ENCODE assay signal across 1 cellular context in the genomic region with DNA sequence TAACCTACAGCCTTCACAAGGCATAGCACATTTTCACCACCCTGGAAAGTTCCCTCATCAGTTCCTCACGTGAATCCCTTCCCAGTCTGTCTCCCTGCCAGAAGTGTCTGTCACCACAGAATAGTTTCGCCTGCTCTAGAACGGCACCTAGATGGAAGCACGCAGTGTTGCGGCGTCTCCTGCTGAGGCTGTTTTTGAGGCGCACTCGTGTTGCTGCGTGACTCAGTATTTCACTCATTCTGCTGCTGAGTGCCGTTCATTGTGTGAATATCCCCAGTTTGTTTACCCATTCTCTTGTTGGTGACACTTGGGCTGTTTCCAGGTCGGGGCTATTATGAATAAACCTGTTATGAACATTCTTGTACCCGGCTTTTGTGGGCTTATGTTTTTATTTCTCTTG.
TF ChIP-seq lines count a peak whose summit lies in the region.

No MANE protein-coding gene starts in this region.

TF ChIP-seq in K562, 482 proteins besides CTCF, POLR2A, EP300 and RAD21 (continued from another document and continues in another):
- TF ChIP-seq RREB1 (CRISPR knock-in tag; IDR thresholded peaks at IDR 0.05), result no peak
- TF ChIP-seq ZBTB8A (IDR thresholded peaks at IDR 0.05; ENCODE audit: partially characterized antibody), result no peak
- TF ChIP-seq ZNF143 (CRISPR knock-in tag; IDR thresholded peaks at IDR 0.05), result no peak
- TF ChIP-seq MNT (conservative IDR thresholded peaks at IDR 0.05), result peak in 1 of 2 experiments; percentile 57; a peak in 1 of 4 replicates
- no peak for TF ChIP-seq ZBTB7A (IDR thresholded peaks at IDR 0.05; ENCODE audit: borderline replicate concordance, control insufficient read depth, low read depth, low read length)
- no peak for TF ChIP-seq DNMT1 (IDR thresholded peaks at IDR 0.05)
- TF ChIP-seq ZSCAN29 (IDR thresholded peaks at IDR 0.05), result no peak
- no peak for TF ChIP-seq HDAC6 (IDR thresholded peaks at IDR 0.05; ENCODE audit: low read depth, low read length)
- no peak for TF ChIP-seq MXI1 (IDR thresholded peaks at IDR 0.05; ENCODE audit: low read depth, low read length)
- no peak for TF ChIP-seq RBM34 (IDR thresholded peaks at IDR 0.05; ENCODE audit: borderline replicate concordance, insufficient read depth, low read length)
- TF ChIP-seq ZNF398 (CRISPR knock-in tag; IDR thresholded peaks at IDR 0.05), result no peak
- TF ChIP-seq NR4A1 (CRISPR knock-in tag; IDR thresholded peaks at IDR 0.05), result no peak
- no peak for TF ChIP-seq NR4A1 (tag; IDR thresholded peaks at IDR 0.05)
- TF ChIP-seq HBP1 (CRISPR knock-in tag; IDR thresholded peaks at IDR 0.05), result no peak
- no peak for TF ChIP-seq RBM14 (IDR thresholded peaks at IDR 0.05; ENCODE audit: borderline replicate concordance, insufficient read depth, low read depth, low read length)
- no peak for TF ChIP-seq ZFP1 (CRISPR knock-in tag; IDR thresholded peaks at IDR 0.05)
- no peak for TF ChIP-seq THRB (CRISPR knock-in tag; conservative IDR thresholded peaks at IDR 0.05)
- TF ChIP-seq, protein P1, sequence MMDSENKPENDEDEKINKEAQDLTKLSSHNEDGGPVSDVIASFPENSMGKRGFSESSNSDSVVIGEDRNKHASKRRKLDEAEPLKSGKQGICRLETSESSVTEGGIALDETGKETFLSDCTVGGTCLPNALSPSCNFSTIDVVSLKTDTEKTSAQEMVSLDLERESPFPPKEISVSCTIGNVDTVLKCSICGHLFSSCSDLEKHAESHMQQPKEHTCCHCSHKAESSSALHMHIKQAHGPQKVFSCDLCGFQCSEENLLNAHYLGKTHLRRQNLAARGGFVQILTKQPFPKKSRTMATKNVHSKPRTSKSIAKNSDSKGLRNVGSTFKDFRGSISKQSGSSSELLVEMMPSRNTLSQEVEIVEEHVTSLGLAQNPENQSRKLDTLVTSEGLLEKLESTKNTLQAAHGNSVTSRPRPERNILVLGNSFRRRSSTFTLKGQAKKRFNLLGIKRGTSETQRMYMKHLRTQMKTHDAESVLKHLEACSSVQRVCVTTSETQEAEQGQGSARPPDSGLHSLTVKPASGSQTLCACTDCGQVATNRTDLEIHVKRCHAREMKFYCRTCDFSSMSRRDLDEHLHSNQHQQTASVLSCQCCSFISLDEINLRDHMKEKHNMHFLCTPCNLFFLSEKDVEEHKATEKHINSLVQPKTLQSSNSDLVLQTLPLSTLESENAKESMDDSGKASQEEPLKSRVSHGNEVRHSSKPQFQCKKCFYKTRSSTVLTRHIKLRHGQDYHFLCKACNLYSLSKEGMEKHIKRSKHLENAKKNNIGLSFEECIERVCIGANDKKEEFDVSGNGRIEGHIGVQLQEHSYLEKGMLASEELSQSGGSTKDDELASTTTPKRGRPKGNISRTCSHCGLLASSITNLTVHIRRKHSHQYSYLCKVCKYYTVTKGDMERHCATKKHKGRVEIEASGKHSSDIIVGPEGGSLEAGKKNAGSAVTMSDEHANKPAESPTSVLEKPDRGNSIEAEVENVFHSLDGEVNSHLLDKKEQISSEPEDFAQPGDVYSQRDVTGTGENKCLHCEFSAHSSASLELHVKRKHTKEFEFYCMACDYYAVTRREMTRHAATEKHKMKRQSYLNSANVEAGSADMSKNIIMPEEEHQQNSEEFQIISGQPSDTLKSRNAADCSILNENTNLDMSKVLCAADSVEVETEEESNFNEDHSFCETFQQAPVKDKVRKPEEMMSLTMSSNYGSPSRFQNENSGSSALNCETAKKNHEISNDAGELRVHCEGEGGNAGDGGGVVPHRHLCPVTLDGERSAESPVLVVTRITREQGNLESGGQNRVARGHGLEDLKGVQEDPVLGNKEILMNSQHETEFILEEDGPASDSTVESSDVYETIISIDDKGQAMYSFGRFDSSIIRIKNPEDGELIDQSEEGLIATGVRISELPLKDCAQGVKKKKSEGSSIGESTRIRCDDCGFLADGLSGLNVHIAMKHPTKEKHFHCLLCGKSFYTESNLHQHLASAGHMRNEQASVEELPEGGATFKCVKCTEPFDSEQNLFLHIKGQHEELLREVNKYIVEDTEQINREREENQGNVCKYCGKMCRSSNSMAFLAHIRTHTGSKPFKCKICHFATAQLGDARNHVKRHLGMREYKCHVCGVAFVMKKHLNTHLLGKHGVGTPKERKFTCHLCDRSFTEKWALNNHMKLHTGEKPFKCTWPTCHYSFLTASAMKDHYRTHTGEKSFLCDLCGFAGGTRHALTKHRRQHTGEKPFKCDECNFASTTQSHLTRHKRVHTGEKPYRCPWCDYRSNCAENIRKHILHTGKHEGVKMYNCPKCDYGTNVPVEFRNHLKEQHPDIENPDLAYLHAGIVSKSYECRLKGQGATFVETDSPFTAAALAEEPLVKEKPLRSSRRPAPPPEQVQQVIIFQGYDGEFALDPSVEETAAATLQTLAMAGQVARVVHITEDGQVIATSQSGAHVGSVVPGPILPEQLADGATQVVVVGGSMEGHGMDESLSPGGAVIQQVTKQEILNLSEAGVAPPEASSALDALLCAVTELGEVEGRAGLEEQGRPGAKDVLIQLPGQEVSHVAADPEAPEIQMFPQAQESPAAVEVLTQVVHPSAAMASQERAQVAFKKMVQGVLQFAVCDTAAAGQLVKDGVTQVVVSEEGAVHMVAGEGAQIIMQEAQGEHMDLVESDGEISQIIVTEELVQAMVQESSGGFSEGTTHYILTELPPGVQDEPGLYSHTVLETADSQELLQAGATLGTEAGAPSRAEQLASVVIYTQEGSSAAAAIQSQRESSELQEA (IDR thresholded peaks at IDR 0.05; ENCODE audit: low read depth), result no peak
- TF ChIP-seq CBX1 (IDR thresholded peaks at IDR 0.05; ENCODE audit: low read depth), result no peak
- TF ChIP-seq POLR2B (IDR thresholded peaks at IDR 0.05; ENCODE audit: low read depth, partially characterized antibody), result no peak
- no peak for TF ChIP-seq ZNF217 (CRISPR knock-in tag; IDR thresholded peaks at IDR 0.05)
